Comparison of ENCODE assay signal across 29 cellular contexts in genomic region chr19:38309615-38310278, GRCh38. TPM values are rescaled to one million over a fixed set of nuclear protein-coding genes. Genes with fewer than 3 reads are reported as not detected.
"Had no signal": no experiment of that assay in that cellular context is flagged by ENCODE, and none has a peak within 500 bp of the region (broad histone marks: within the 10 kb centered on the region; RNA-seq: fewer than 3 reads in every experiment).

No MANE protein-coding gene starts in this region.

- H3K27ac ChIP-seq: ascending aorta, breast epithelium, coronary artery, dorsolateral prefrontal cortex, esophagus muscularis mucosa, foreskin keratinocyte, gastrocnemius medialis, heart left ventricle had no signal

- H3K27me3 ChIP-seq: ascending aorta, breast epithelium, dorsolateral prefrontal cortex, esophagus muscularis mucosa, foreskin keratinocyte, gastrocnemius medialis, heart left ventricle had no signal

- DNase-seq: activated CD4-positive, alpha-beta memory T cell treated with anti-CD3 and anti-CD28 coated beads for 36 hours; activated CD4-positive, alpha-beta T cell treated with anti-CD3 and anti-CD28 coated beads for 36 hours; activated CD4-positive, alpha-beta T cell treated with anti-CD3 and anti-CD28 coated beads, Interleukin-2, amount 10 ng/mL, durations not matched to agents 24 days and 14 days; activated CD4-positive, CD25-positive, alpha-beta regulatory T cell; activated CD4-positive, CD25-positive, alpha-beta regulatory T cell treated with anti-CD3 and anti-CD28 coated beads, Interleukin-2, amount 50 U/mL, for 72 hours; activated CD8-positive, alpha-beta memory T cell treated with anti-CD3 and anti-CD28 coated beads, Interleukin-2, amount 10 ng/mL, durations not matched to agents 7 days and 5 days; activated CD8-positive, alpha-beta memory T cell treated with anti-CD3 and anti-CD28 coated beads, Interleukin-2, amount 50 U/mL, for 4 hours; activated CD8-positive, alpha-beta T cell treated with anti-CD3 and anti-CD28 coated beads, Interleukin-2, amount 10 ng/mL, durations not matched to agents 7 days and 5 days; activated effector memory CD4-positive, alpha-beta T cell treated with anti-CD3 and anti-CD28 coated beads, Interleukin-2, amount 50 U/mL, for 16 hours; activated naive CD4-positive, alpha-beta T cell treated with anti-CD3 and anti-CD28 coated beads for 36 hours; activated naive CD8-positive, alpha-beta T cell treated with anti-CD3 and anti-CD28 coated beads, Interleukin-2, amount 10 ng/mL, durations not matched to agents 7 days and 5 days; activated T-cell treated with anti-CD3 and anti-CD28 coated beads, Interleukin-2, amount 50 U/mL, for 1 hour; activated T-cell treated with anti-CD3 and anti-CD28 coated beads, Interleukin-2, amount 50 U/mL, for 48 hours; dorsolateral prefrontal cortex; effector memory CD4-positive, alpha-beta T cell; erythroblast; foreskin keratinocyte; gastrocnemius medialis; glutamatergic neuron; heart left ventricle; T-helper 2 cell had no signal

- H3K4me3 ChIP-seq: ascending aorta, breast epithelium, coronary artery, dorsolateral prefrontal cortex, esophagus muscularis mucosa, gastrocnemius medialis, heart left ventricle had no signal

- H3K9me3 ChIP-seq: ascending aorta, breast epithelium, esophagus muscularis mucosa, gastrocnemius medialis, heart left ventricle had no signal

- H3K36me3 ChIP-seq: breast epithelium had no signal

- H3K4me1 ChIP-seq: ascending aorta, breast epithelium, foreskin keratinocyte, gastrocnemius medialis had no signal

RNA-seq across cellular contexts. Expression of gene C19orf33, which starts 5.7 kb away (rescaled TPM):
- total RNA-seq: activated CD4-positive, alpha-beta memory T cell treated with anti-CD3 and anti-CD28 coated beads for 36 hours; activated CD4-positive, alpha-beta T cell treated with anti-CD3 and anti-CD28 coated beads for 36 hours; activated CD4-positive, alpha-beta T cell treated with anti-CD3 and anti-CD28 coated beads, Interleukin-2, amount 10 ng/mL, durations not matched to agents 24 days and 14 days; activated CD8-positive, alpha-beta memory T cell treated with anti-CD3 and anti-CD28 coated beads for 36 hours; activated CD8-positive, alpha-beta memory T cell treated with anti-CD3 and anti-CD28 coated beads, Interleukin-2, amount 10 ng/mL, durations not matched to agents 7 days and 5 days; activated CD8-positive, alpha-beta T cell treated with anti-CD3 and anti-CD28 coated beads, Interleukin-2, amount 10 ng/mL, durations not matched to agents 7 days and 5 days; activated naive CD4-positive, alpha-beta T cell treated with anti-CD3 and anti-CD28 coated beads for 36 hours; activated naive CD4-positive, alpha-beta T cell treated with anti-CD3 and anti-CD28 coated beads, Interleukin-2, amount 50 U/mL, for 72 hours; activated naive CD8-positive, alpha-beta T cell treated with anti-CD3 and anti-CD28 coated beads, Interleukin-2, amount 10 ng/mL, durations not matched to agents 7 days and 5 days; activated T-helper 1 cell treated with anti-CD3 and anti-CD28 coated beads, Interleukin-12 subunit alpha, Interleukin-12 subunit beta, Interleukin-2, Interleukin-4 antibody, amounts not matched to agents 30 ng/mL and 10 ng/mL and 1 ng/mL, durations not matched to agents 14 hours and 24 hours and 36 hours; ascending aorta; cerebellum had no signal
